ENCODE assay signal across 14 cellular contexts in genomic region chr12:109131522-109132050, GRCh38. TPM values are rescaled to one million over a fixed set of nuclear protein-coding genes. Genes with fewer than 3 reads are reported as not detected.
DNase-seq lines count a peak whose midpoint lies in the region; ATAC-seq, FAIRE-seq and TF ChIP-seq lines count a peak whose summit lies in the region.
"Had no signal": no experiment of that assay in that cellular context is flagged by ENCODE, and none has a peak within 500 bp of the region (broad histone marks: within the 10 kb centered on the region; RNA-seq: fewer than 3 reads in every experiment).

No MANE protein-coding gene starts in this region.

- no peak for TF ChIP-seq POLR2A in HCT116 (IDR thresholded peaks at IDR 0.05; ENCODE audit: borderline replicate concordance, extremely low read depth, insufficient read depth, insufficient read length)
- TF ChIP-seq POLR2A in adrenal gland (IDR thresholded peaks at IDR 0.05), result peak in 1 of 2 donors; percentile 67
- TF ChIP-seq POLR2A in gastrocnemius medialis (IDR thresholded peaks at IDR 0.05), result peak; percentile 80 to 86

- H2BK5ac ChIP-seq in mesendoderm (ENCODE audit: low read length), result no peak overlapping the region

- H3K36me3 ChIP-seq in HCT116 (ENCODE audit: control insufficient read depth in 1 of 2, insufficient read depth in 2 of 2, low read length in 2 of 2) (no peaks in the 10 kb centered on the region), adrenal gland (replicated peaks in 1 of 2) (no peaks in the 10 kb centered on the region), gastrocnemius medialis (peaks cover 0 to 8% of the 10 kb centered on the region in 2 donors), mesendoderm (ENCODE audit: control insufficient read depth, insufficient read depth, low read length) (no peaks in the 10 kb centered on the region)

- H3K27ac ChIP-seq in HCT116 (ENCODE audit: low read depth, low read length), result no peak overlapping the region
- H3K27ac ChIP-seq in adrenal gland, result peak overlapping the region; percentile 75 to 92 (median 89)
- peak overlapping the region; percentile 93 to 99 (median 97) for H3K27ac ChIP-seq in gastrocnemius medialis
- H3K27ac ChIP-seq in mesendoderm (ENCODE audit: low read depth, low read length), result no peak overlapping the region
- H3K27ac ChIP-seq: PC-9 had no signal

- H4K5ac ChIP-seq in mesendoderm (ENCODE audit: low read length), result no peak overlapping the region

- no TSS peak for BruUV-seq in HCT116 (replicated peaks; lab: Mats Ljungman, UMichigan)

- H3K56ac ChIP-seq in mesendoderm (ENCODE audit: low read length), result no peak overlapping the region

- H3K27me3 ChIP-seq in HCT116 (ENCODE audit: insufficient read depth, low read length) (no peaks in the 10 kb centered on the region), adrenal gland (no peaks in the 10 kb centered on the region), gastrocnemius medialis (no peaks in the 10 kb centered on the region), mesendoderm (ENCODE audit: insufficient read depth, low read length, poor library complexity) (no peaks in the 10 kb centered on the region)

- CTCF ChIA-PET in HCT116 (lab: Charles Lee), result interaction anchor here (0.6 to 1.0 kb wide), 2 partner anchors 20 to 262 kb away, joined by 3 to 5 read pairs; no protein-coding TSS in a partner anchor

- TF ChIP-seq CTCF in HCT116 (IDR thresholded peaks at IDR 0.05 in 2 of 3, conservative IDR thresholded peaks at IDR 0.05 in 1 of 3; ENCODE audit: borderline replicate concordance in 1 of 3, insufficient read depth in 1 of 3, low read depth in 2 of 3, low read length in 2 of 3), result no peak
- TF ChIP-seq CTCF in adrenal gland (IDR thresholded peaks at IDR 0.05), result no peak
- TF ChIP-seq CTCF in gastrocnemius medialis (IDR thresholded peaks at IDR 0.05 in 4 of 5, conservative IDR thresholded peaks at IDR 0.05 in 1 of 5), result no peak

- no peaks in the 10 kb centered on the region for H4K20me1 ChIP-seq in HCT116 (ENCODE audit: insufficient read depth)

- DNase-seq in HCT116 (ENCODE audit: low read depth, low spot score) (no peak), adrenal gland (peak; percentile 59 to 89 (median 82)), gastrocnemius medialis (peak; percentile 89 to 96), mesendoderm (no peak), SHP77 (lab: John Stamatoyannopoulos, UW) (no peak)
- DNase-seq: activated CD4-positive, alpha-beta T cell treated with anti-CD3 and anti-CD28 coated beads, Interleukin-2, amount 10 ng/mL, durations not matched to agents 24 days and 14 days; CD4-positive, CD25-positive, alpha-beta regulatory T cell; NCI-H1048; NCI-H2227 treated with DMSO at 0.1 percent for 48 hours; stimulated activated CD4-positive, alpha-beta T cell treated with anti-CD3 and anti-CD28 coated beads, Interleukin-2, amount 100 ng/mL, for 48 hours had no signal

- in situ Hi-C loops in gastrocnemius medialis (cut with MboI; ENCODE audit: low sequenced_read_pairs in 4 of 4), result no loop called here

- FAIRE-seq in islet of Langerhans (lab: Jason Lieb, UNC), result peak; percentile 41

- H4K8ac ChIP-seq in mesendoderm (ENCODE audit: low read depth, low read length), result no peak overlapping the region

- H3K9ac ChIP-seq in HCT116 (ENCODE audit: low read length), result no peak overlapping the region
- no peak overlapping the region for H3K9ac ChIP-seq in mesendoderm (ENCODE audit: low read length)

- no peaks in the 10 kb centered on the region for H3K9me3 ChIP-seq in HCT116 (ENCODE audit: control insufficient read depth in 1 of 2, insufficient read depth in 1 of 2, low read depth in 1 of 2, low read length in 2 of 2)
- no peaks in the 10 kb centered on the region for H3K9me3 ChIP-seq in adrenal gland (replicated peaks in 1 of 3)
- H3K9me3 ChIP-seq in gastrocnemius medialis, result no peaks in the 10 kb centered on the region

- H2AK5ac ChIP-seq in mesendoderm (ENCODE audit: low read length), result no peak overlapping the region

- peak; percentile 50 for ATAC-seq in HCT116
- peak; percentile 50 to 64 for ATAC-seq in gastrocnemius medialis
- ATAC-seq in GM18867 (IDR thresholded peaks at IDR 0.05; ENCODE audit: unreplicated experiment), result no peak
- no peak for ATAC-seq in GM18907 (IDR thresholded peaks at IDR 0.05; ENCODE audit: unreplicated experiment)

- intact Hi-C loops in HCT116 (cut with micrococcal nuclease), result no loop called here
- intact Hi-C loops in adrenal gland (cut with DNase I), result no loop called here
- intact Hi-C loops in gastrocnemius medialis (cut with DNase I; ENCODE audit: low total_unique reads), result loop anchor here (1.0 kb wide), 1 partner anchor 15 kb away; the partner anchor contains the start of gene ACACB

- H3K4me2 ChIP-seq in HCT116 (ENCODE audit: low read length) (peak overlapping the region; percentile 67), mesendoderm (ENCODE audit: low read length) (no peak overlapping the region)
- H3K4me2 ChIP-seq: PC-9 had no signal

- H2BK120ac ChIP-seq in mesendoderm (ENCODE audit: low read depth, low read length), result no peak overlapping the region

- H3K4ac ChIP-seq in mesendoderm (ENCODE audit: low read depth, low read length), result no peak overlapping the region

- peak overlapping the region; percentile 68 for H2AFZ ChIP-seq in HCT116 (ENCODE audit: low read depth, low read length, poor library complexity, severe bottlenecking)
- H2AFZ ChIP-seq: PC-9 had no signal

- H2BK15ac ChIP-seq in mesendoderm (replicated peaks; ENCODE audit: low read depth), result no peak overlapping the region

- peaks cover 5 to 12% of the 10 kb centered on the region in 2 experiments; a peak in 3 of 4 replicates for H3K4me1 ChIP-seq in HCT116 (ENCODE audit: control insufficient read depth in 1 of 2, insufficient read depth in 2 of 2, low read length in 2 of 2)
- H3K4me1 ChIP-seq in adrenal gland (replicated peaks in 1 of 2), result peaks cover 28 to 39% of the 10 kb centered on the region in 2 donors
- H3K4me1 ChIP-seq in gastrocnemius medialis, result peaks cover 54 to 80% of the 10 kb centered on the region in 2 donors
- H3K4me1 ChIP-seq in mesendoderm (ENCODE audit: control insufficient read depth, low read depth, low read length), result no peaks in the 10 kb centered on the region

- H3K9me2 ChIP-seq in HCT116 (ENCODE audit: insufficient read depth), result no peaks in the 10 kb centered on the region

- 36 to 66% (median 47%) methylated on average over 17 of the region's 17 CpGs for WGBS in adrenal gland, 4 donors
- WGBS in mesendoderm (ENCODE audit: extremely low coverage, insufficient coverage, low lambda C conversion rate), result no CpG with 5 or more reads among the region's 17 CpGs

- RAD21 ChIA-PET in HCT116 (lab: Charles Lee; ENCODE audit: low non-redundant PET in 1 of 2, low total read pairs in 2 of 2, uncharacterized antibody in 2 of 2, unreplicated experiment in 2 of 2), result no interaction called here

- H3K23ac ChIP-seq in mesendoderm (ENCODE audit: low read length), result no peak overlapping the region

- POLR2A ChIA-PET in HCT116 (lab: Charles Lee), result no interaction called here

- H3K79me1 ChIP-seq in mesendoderm (ENCODE audit: low read length), result no peaks in the 10 kb centered on the region

- TF ChIP-seq RAD21 in HCT116 (IDR thresholded peaks at IDR 0.05; ENCODE audit: low read depth), result no peak

- H3K79me2 ChIP-seq in HCT116 (ENCODE audit: insufficient read depth, low read length) (no peaks in the 10 kb centered on the region), mesendoderm (ENCODE audit: control insufficient read depth, insufficient read depth, low read length) (no peaks in the 10 kb centered on the region)

- H3K4me3 ChIP-seq in HCT116 (replicated peaks in 1 of 2; ENCODE audit: low read depth in 1 of 2, low read length in 2 of 2) (no peak overlapping the region), adrenal gland (peak overlapping the region in 1 of 4 donors; percentile 35), gastrocnemius medialis (peak overlapping the region; percentile 50 to 71 (median 62)), mesendoderm (ENCODE audit: low read length) (no peak overlapping the region)
- H3K4me3 ChIP-seq: PC-9 had no signal

- H3K18ac ChIP-seq in mesendoderm (ENCODE audit: low read length), result no peak overlapping the region

TF ChIP-seq in HCT116, 20 proteins besides CTCF, POLR2A, EP300 and RAD21 (continues in another document):
- TF ChIP-seq ZFX (IDR thresholded peaks at IDR 0.05), result no peak
- TF ChIP-seq EZH2phosphoT487 (IDR thresholded peaks at IDR 0.05; ENCODE audit: borderline replicate concordance), result no peak
- no peak for TF ChIP-seq CBX3 (IDR thresholded peaks at IDR 0.05; ENCODE audit: low read depth)
- TF ChIP-seq SRF (IDR thresholded peaks at IDR 0.05; ENCODE audit: low read depth), result no peak
- no peak for TF ChIP-seq CEBPB (IDR thresholded peaks at IDR 0.05; ENCODE audit: low read depth)
- TF ChIP-seq EGR1 (IDR thresholded peaks at IDR 0.05; ENCODE audit: low read depth), result no peak
- TF ChIP-seq JUND (IDR thresholded peaks at IDR 0.05), result no peak
- no peak for TF ChIP-seq EZH2 (IDR thresholded peaks at IDR 0.05)
- no peak for TF ChIP-seq SP1 (IDR thresholded peaks at IDR 0.05; ENCODE audit: low read depth)
- TF ChIP-seq FOSL1 (IDR thresholded peaks at IDR 0.05; ENCODE audit: low read depth), result no peak

RNA-seq across cellular contexts. Expression of gene ACACB, which starts 15.2 kb away (rescaled TPM):
- 11.1 TPM for total RNA-seq in HCT116 (2021; ENCODE audit: unreplicated experiment)
- 3.7 and 4.6 TPM in 2 replicates for polyA plus RNA-seq in HCT116 (2012)
- total RNA-seq in adrenal gland, result 100 to 1,000 TPM in 2 of 8 donors, 10 to 100 TPM in 6; 41.1 to 143 (median 74.0) TPM
- 10 to 100 TPM; 35.5 to 87.0 (median 47.5) TPM for polyA plus RNA-seq in adrenal gland
- total RNA-seq in gastrocnemius medialis, result 1,000 to 10,000 TPM in 1 of 4 donors, 100 to 1,000 TPM in 3; 595 to 1,103 (median 698) TPM
- polyA plus RNA-seq in mesendoderm (2013, experiment 1 of 2), result 2.0 TPM
- 2.0 TPM for polyA plus RNA-seq in mesendoderm (2013, experiment 2 of 2)

RNA-seq across cellular contexts. Expression of gene UNG, which starts 34.2 kb away (rescaled TPM):
- total RNA-seq in HCT116 (2021; ENCODE audit: unreplicated experiment) (99.0 TPM), adrenal gland (100 to 1,000 TPM in 3 of 8 donors, 10 to 100 TPM in 5; 55.9 to 135 (median 84.0) TPM), gastrocnemius medialis (10 to 100 TPM; 38.7 to 45.3 (median 42.3) TPM)
- polyA plus RNA-seq in HCT116 (2012), result 20.7 and 28.8 TPM in 2 replicates
- polyA plus RNA-seq in adrenal gland, result 10 to 100 TPM; 52.5 to 74.2 (median 68.7) TPM
- polyA plus RNA-seq in mesendoderm (2013, experiment 1 of 2), result 105 TPM
- 107 TPM for polyA plus RNA-seq in mesendoderm (2013, experiment 2 of 2)

RNA-seq across cellular contexts. Expression of gene ALKBH2, which starts 38.3 kb away (rescaled TPM):
- total RNA-seq in HCT116 (2021; ENCODE audit: unreplicated experiment) (35.8 TPM), adrenal gland (10 to 100 TPM in 6 of 8 donors, 1 to 10 TPM in 2; 4.2 to 19.9 (median 12.9) TPM), gastrocnemius medialis (10 to 100 TPM in 3 of 4 donors, 1 to 10 TPM in 1; 8.7 to 22.5 (median 18.2) TPM)
- 34.7 and 39.7 TPM in 2 replicates for polyA plus RNA-seq in HCT116 (2012)
- 10 to 100 TPM; 18.3 to 43.6 (median 40.8) TPM for polyA plus RNA-seq in adrenal gland
- 18.3 TPM for polyA plus RNA-seq in mesendoderm (2013, experiment 1 of 2)
- polyA plus RNA-seq in mesendoderm (2013, experiment 2 of 2), result 18.0 TPM

Comparison
In these comparisons a context has a peak if more than half of its experiments do, and no peak if none do; other contexts are left out.
1. ATAC-seq: peak in HCT116 (single experiment) and gastrocnemius medialis (2 of 2); none in GM18867 (single experiment) and GM18907 (single experiment).
2. DNase-seq: peak in adrenal gland (7 of 7) and gastrocnemius medialis (2 of 2); none in HCT116 (single experiment), mesendoderm (single experiment) and SHP77 (0 of 2).
3. H3K27ac ChIP-seq: peak in adrenal gland (5 of 5) and gastrocnemius medialis (4 of 4); none in HCT116 (single experiment) and mesendoderm (single experiment).
4. H3K4me3 ChIP-seq: peak in gastrocnemius medialis (4 of 4); none in HCT116 (0 of 2) and mesendoderm (single experiment).
5. RNA of gene ACACB, which starts 15.2 kb away (total RNA-seq): 595 to 1,103 TPM in gastrocnemius medialis; 41.1 to 143 TPM in adrenal gland and 11.1 TPM in HCT116 (single experiment); every median in the first group is over 4 times any median in the second.